In the genomic region with DNA sequence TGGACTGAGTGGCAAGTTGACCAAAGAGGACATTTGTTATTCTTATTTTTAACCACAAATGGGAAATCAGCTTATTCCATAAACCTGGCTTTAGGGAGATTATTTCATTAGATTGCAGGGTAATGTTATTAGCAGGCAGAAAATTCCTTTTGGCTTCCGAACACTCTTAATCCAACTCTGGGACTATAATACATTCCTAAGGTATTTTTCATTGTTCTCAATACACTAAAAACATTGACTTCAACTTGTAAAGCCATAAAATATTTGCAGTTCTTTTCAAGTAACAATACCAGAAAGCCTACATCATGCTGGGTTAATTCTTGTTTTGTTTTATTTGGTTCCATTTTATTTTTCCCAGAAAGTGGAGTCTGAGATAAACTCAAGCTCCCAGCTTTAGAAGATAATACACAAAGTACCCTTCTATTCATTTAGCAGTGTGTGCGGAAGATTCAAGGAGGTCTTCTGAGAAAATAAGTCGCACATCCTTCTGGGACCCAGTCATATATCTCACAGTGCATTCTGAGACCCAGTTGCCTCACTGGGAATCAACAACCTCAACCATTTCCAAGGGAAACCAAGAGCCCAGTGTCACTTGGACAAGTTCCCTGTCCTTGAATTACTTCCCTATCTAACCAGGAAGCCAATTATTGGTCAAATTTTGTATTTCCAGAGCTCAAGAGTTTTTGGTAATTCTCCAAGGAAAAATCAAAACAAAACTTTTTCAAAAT, we compare ENCODE assay signal across 28 cellular contexts.
DNase-seq lines count a peak whose midpoint lies in the region; ATAC-seq and TF ChIP-seq lines count a peak whose summit lies in the region.
"Had no signal": no experiment of that assay in that cellular context is flagged by ENCODE, and none has a peak within 500 bp of the region (broad histone marks: within the 10 kb centered on the region; RNA-seq: fewer than 3 reads in every experiment).

No MANE protein-coding gene starts in this region.

- H3K4me3 ChIP-seq in brain microvascular endothelial cell (ENCODE audit: low read depth, low read length) (no peak overlapping the region), mucosa of descending colon (no peak overlapping the region)
- H3K4me3 ChIP-seq: cardiac muscle cell, GM12878, heart right ventricle, left lung, pancreas had no signal

- H3K36me3 ChIP-seq in brain microvascular endothelial cell (replicated peaks) (no peaks in the 10 kb centered on the region), mucosa of descending colon (ENCODE audit: low read depth) (no peaks in the 10 kb centered on the region)
- H3K36me3 ChIP-seq: cardiac muscle cell, heart right ventricle, left lung, pancreas, WERI-Rb-1 had no signal

- H3K9me3 ChIP-seq in mucosa of descending colon: no peaks in the 10 kb centered on the region
- H3K9me3 ChIP-seq: heart right ventricle, left lung, pancreas had no signal

- H3K27me3 ChIP-seq in brain microvascular endothelial cell (replicated peaks): no peaks in the 10 kb centered on the region
- H3K27me3 ChIP-seq: heart right ventricle, left lung had no signal

- ATAC-seq in mucosa of descending colon: peak; percentile 7
- ATAC-seq in GM18520 (IDR thresholded peaks at IDR 0.05; ENCODE audit: unreplicated experiment): no peak
- ATAC-seq in HG02938 (IDR thresholded peaks at IDR 0.05; ENCODE audit: unreplicated experiment): no peak
- ATAC-seq in GM19397 (IDR thresholded peaks at IDR 0.05; ENCODE audit: unreplicated experiment): no peak
- ATAC-seq: GM12878; left lung; stimulated activated naive CD8-positive, alpha-beta T cell treated with anti-CD3 and anti-CD28 coated beads, Interleukin-15, Interleukin-2, amounts not matched to agents 100 U/mL and 50 U/mL, for 24 hours had no signal

- peak; percentile 31 for DNase-seq in AG09319 (ENCODE audit: extremely low read depth, low read depth)
- DNase-seq in GM04504 (ENCODE audit: low read depth): peak; percentile 46
- no peak for DNase-seq in brain microvascular endothelial cell
- DNase-seq in mucosa of descending colon: peak in 1 of 3 donors; percentile 17
- DNase-seq in head of caudate nucleus: no peak
- DNase-seq: activated CD4-positive, alpha-beta T cell treated with anti-CD3 and anti-CD28 coated beads, Interleukin-2, amount 10 ng/mL, durations not matched to agents 7 days and 5 days; activated naive CD4-positive, alpha-beta T cell treated with Interleukin-2 at 50 U/mL for 16 hours; activated T-cell treated with anti-CD3 and anti-CD28 coated beads, Interleukin-2, amount 50 U/mL, for 48 hours; amniotic stem cell; dermis blood vessel endothelial cell; DMS53; HCEC 1CT; heart right ventricle; left lung; NCI-H1105; NCI-H2029; NCI-H748 treated with DMSO at 0.1 percent for 48 hours; nephron progenitor cell; pancreas; right cardiac atrium; RPMI8226; stimulated activated naive CD8-positive, alpha-beta T cell treated with anti-CD3 and anti-CD28 coated beads, Interleukin-15, Interleukin-2, amounts not matched to agents 100 U/mL and 50 U/mL, for 24 hours; WERI-Rb-1 had no signal

- H3K27ac ChIP-seq in brain microvascular endothelial cell: peak overlapping the region; percentile 8
- H3K27ac ChIP-seq: cardiac muscle cell, heart right ventricle, left lung, pancreas, WERI-Rb-1 had no signal

- H3K4me1 ChIP-seq in mucosa of descending colon (ENCODE audit: low read depth): no peaks in the 10 kb centered on the region
- H3K4me1 ChIP-seq: left lung, pancreas had no signal

- no peak for TF ChIP-seq CTCF in AG09319 (IDR thresholded peaks at IDR 0.05; ENCODE audit: low read depth, low read length)
- no peak for TF ChIP-seq CTCF in brain microvascular endothelial cell (IDR thresholded peaks at IDR 0.05; ENCODE audit: low read depth, low read length, missing control alignments)
- TF ChIP-seq CTCF in mucosa of descending colon (IDR thresholded peaks at IDR 0.05): no peak

- intact Hi-C loops in mucosa of descending colon (cut with DNase I, micrococcal nuclease) (no loop called here), head of caudate nucleus (cut with DNase I) (no loop called here)

- in situ Hi-C loops in brain microvascular endothelial cell (cut with HindIII; ENCODE audit: low pct_ligation_motif_present, low sequenced_read_pairs): no loop called here

Comparison
In these comparisons a context has a peak if more than half of its experiments do, and no peak if none do; other contexts are left out.
1. DNase-seq: peak in AG09319 (single experiment) and GM04504 (single experiment); none in brain microvascular endothelial cell (single experiment) and head of caudate nucleus (0 of 42).